ENCODE assay signal across 16 cellular contexts in the genomic region with DNA sequence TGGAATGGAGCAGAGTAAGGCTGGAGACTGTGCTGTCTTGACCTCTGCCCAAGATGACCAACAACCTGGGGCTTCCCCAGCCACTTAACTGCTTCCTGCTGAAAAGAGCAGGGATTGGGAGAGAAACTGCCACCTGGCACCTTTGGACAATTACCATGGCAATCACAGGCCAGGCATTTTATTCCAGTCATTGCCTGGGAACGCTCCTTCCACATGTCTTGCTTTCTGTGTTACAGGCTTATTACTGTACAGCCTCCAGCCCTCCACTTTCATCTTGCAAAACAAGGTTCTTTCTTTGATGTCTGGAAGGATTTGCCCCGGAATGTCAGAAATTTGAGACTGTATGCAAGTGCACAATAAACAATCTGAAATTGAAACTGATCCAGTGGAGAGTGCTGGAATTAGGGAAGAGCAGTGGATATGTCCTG. TPM values are rescaled to one million over a fixed set of nuclear protein-coding genes. Genes with fewer than 3 reads are reported as not detected.
DNase-seq lines count a peak whose midpoint lies in the region; ATAC-seq and TF ChIP-seq lines count a peak whose summit lies in the region.
"Had no signal": no experiment of that assay in that cellular context is flagged by ENCODE, and none has a peak within 500 bp of the region (broad histone marks: within the 10 kb centered on the region; RNA-seq: fewer than 3 reads in every experiment).

No MANE protein-coding gene starts in this region.

- peaks cover 0 to 6% (median 0%) of the 10 kb centered on the region in 3 donors for H3K27me3 Mint-ChIP-seq in immature natural killer cell (ENCODE audit: low read depth in 3 of 3)
- H3K27me3 Mint-ChIP-seq: stimulated activated memory B cell treated with anti-CD40 and anti-IgM and Interleukin-4, amounts not matched to agents 10 μg/mL and 1 μg/mL and 100 μg/mL, for 72 hours had no signal

- H3K36me3 ChIP-seq in mucosa of descending colon (ENCODE audit: low read depth), result no peaks in the 10 kb centered on the region

- TF ChIP-seq CTCF in mucosa of descending colon (IDR thresholded peaks at IDR 0.05), result no peak

- no peak overlapping the region for H3K27ac Mint-ChIP-seq in immature natural killer cell
- H3K27ac Mint-ChIP-seq: stimulated activated memory B cell treated with anti-CD40 and anti-IgM and Interleukin-4, amounts not matched to agents 10 μg/mL and 1 μg/mL and 100 μg/mL, for 72 hours; T-helper 17 cell had no signal

- intact Hi-C loops in mucosa of descending colon (cut with DNase I, micrococcal nuclease), result no loop called here

- peak; percentile 14 for DNase-seq in COLO829 (ENCODE audit: low spot score)
- DNase-seq in LoVo (ENCODE audit: low spot score), result peak; percentile 46
- DNase-seq in dedifferentiated amniotic fluid mesenchymal stem cell (ENCODE audit: extremely low spot score), result peak; percentile 20
- DNase-seq in mucosa of descending colon, result peak; percentile 65 to 78 (median 70)
- no peak for DNase-seq in NCI-H1048 (lab: John Stamatoyannopoulos, UW)
- DNase-seq in NCI-H2081 (lab: John Stamatoyannopoulos, UW), result no peak
- no peak for DNase-seq in stimulated activated CD4-positive, alpha-beta T cell treated with anti-CD3 and anti-CD28 coated beads, Interleukin-2, amount 100 ng/mL, for 24 hours
- DNase-seq in immature natural killer cell, result no peak
- DNase-seq: activated naive CD4-positive, alpha-beta T cell treated with Interleukin-2 at 50 U/mL for 16 hours; NCI-H1930; nucleus accumbens; T-helper 17 cell had no signal

- no peaks in the 10 kb centered on the region for H3K9me3 ChIP-seq in mucosa of descending colon

- H3K4me1 Mint-ChIP-seq in immature natural killer cell, result no peaks in the 10 kb centered on the region
- H3K4me1 Mint-ChIP-seq: stimulated activated memory B cell treated with anti-CD40 and anti-IgM and Interleukin-4, amounts not matched to agents 10 μg/mL and 1 μg/mL and 100 μg/mL, for 72 hours; T-helper 17 cell had no signal

- no peak overlapping the region for H3K4me3 ChIP-seq in mucosa of descending colon

- H3K4me1 ChIP-seq in mucosa of descending colon (ENCODE audit: low read depth), result peaks cover 30% of the 10 kb centered on the region

- peak; percentile 71 for ATAC-seq in mucosa of descending colon
- ATAC-seq: stimulated activated memory B cell treated with anti-CD40 and anti-IgM and Interleukin-4, amounts not matched to agents 10 μg/mL and 1 μg/mL and 100 μg/mL, for 72 hours; T-helper 17 cell had no signal

- H3K4me3 Mint-ChIP-seq in immature natural killer cell, result no peak overlapping the region
- H3K4me3 Mint-ChIP-seq: stimulated activated memory B cell treated with anti-CD40 and anti-IgM and Interleukin-4, amounts not matched to agents 10 μg/mL and 1 μg/mL and 100 μg/mL, for 72 hours; T-helper 17 cell had no signal

- no peaks in the 10 kb centered on the region for H3K9me3 Mint-ChIP-seq in immature natural killer cell
- H3K9me3 Mint-ChIP-seq: stimulated activated memory B cell treated with anti-CD40 and anti-IgM and Interleukin-4, amounts not matched to agents 10 μg/mL and 1 μg/mL and 100 μg/mL, for 72 hours had no signal

- no peaks in the 10 kb centered on the region for H3K36me3 Mint-ChIP-seq in immature natural killer cell
- H3K36me3 Mint-ChIP-seq: stimulated activated memory B cell treated with anti-CD40 and anti-IgM and Interleukin-4, amounts not matched to agents 10 μg/mL and 1 μg/mL and 100 μg/mL, for 72 hours had no signal

RNA-seq across cellular contexts. Expression of a gene that starts 2.8 kb away (rescaled TPM):
- total RNA-seq in mucosa of descending colon, result 100 to 1,000 TPM in 2 of 3 donors, 10 to 100 TPM in 1; 57.5 to 186 (median 154) TPM
- polyA plus RNA-seq in immature natural killer cell, result not detected
- total RNA-seq: chondrocyte, frontal cortex, liver, T-helper 17 cell had no signal
- polyA plus RNA-seq: liver had no signal

RNA-seq across cellular contexts. Expression of a gene that starts 18.2 kb away (rescaled TPM):
- 100 to 1,000 TPM; 167 to 415 (median 324) TPM for total RNA-seq in mucosa of descending colon
- 1 to 10 TPM in 2 of 3 donors, under 1 TPM in 1; 0.48 to 3.9 (median 1.8) TPM for polyA plus RNA-seq in immature natural killer cell

RNA-seq across cellular contexts. Expression of a gene that starts 18.4 kb away (rescaled TPM):
- 10 to 100 TPM; 29.6 to 47.6 (median 36.5) TPM for total RNA-seq in mucosa of descending colon
- polyA plus RNA-seq in immature natural killer cell, result 10 to 100 TPM; 25.6 to 62.8 (median 34.7) TPM

RNA-seq across cellular contexts. Expression of a gene that starts 18.8 kb away (rescaled TPM):
- 10 to 100 TPM; 22.2 to 37.5 (median 36.5) TPM for total RNA-seq in mucosa of descending colon
- 10 to 100 TPM; 12.8 to 22.0 (median 20.9) TPM for polyA plus RNA-seq in immature natural killer cell

RNA-seq across cellular contexts. Expression of a gene that starts 48.4 kb away (rescaled TPM):
- total RNA-seq in mucosa of descending colon, result 1 to 10 TPM; 1.6 to 6.2 (median 3.5) TPM
- not detected for polyA plus RNA-seq in immature natural killer cell
- polyA plus RNA-seq: liver had no signal

Comparison
In these comparisons a context has a peak if more than half of its experiments do, and no peak if none do; other contexts are left out.
1. DNase-seq: peak in COLO829 (single experiment), LoVo (single experiment), dedifferentiated amniotic fluid mesenchymal stem cell (single experiment) and mucosa of descending colon (3 of 3); none in NCI-H1048 (single experiment), NCI-H2081 (0 of 2), stimulated activated CD4-positive, alpha-beta T cell treated with anti-CD3 and anti-CD28 coated beads, Interleukin-2, amount 100 ng/mL, for 24 hours (0 of 2) and immature natural killer cell (0 of 3).